Comparison of ENCODE assay signal across 9 cellular contexts in genomic region chr9:111039203-111039907, GRCh38. TPM values are rescaled to one million over a fixed set of nuclear protein-coding genes. Genes with fewer than 3 reads are reported as not detected.
DNase-seq lines count a peak whose midpoint lies in the region; ATAC-seq and TF ChIP-seq lines count a peak whose summit lies in the region.
"Had no signal": no experiment of that assay in that cellular context is flagged by ENCODE, and none has a peak within 500 bp of the region (broad histone marks: within the 10 kb centered on the region; RNA-seq: fewer than 3 reads in every experiment).

No MANE protein-coding gene starts in this region.

- peak in 1 of 5 donors; percentile 62 for DNase-seq in heart left ventricle
- DNase-seq in left ventricle myocardium superior, result no peak
- no peak for DNase-seq in chondrocyte (ENCODE audit: low spot score)
- no peak for DNase-seq in vagina (ENCODE audit: extremely low spot score in 2 of 2)
- no peak for DNase-seq in SHP77 treated with DMSO at 0.1 percent for 48 hours (lab: John Stamatoyannopoulos, UW)
- no peak for DNase-seq in DMS 273 treated with DMSO at 0.1 percent for 48 hours (lab: John Stamatoyannopoulos, UW)
- no peak for DNase-seq in stimulated activated CD4-positive, alpha-beta T cell treated with anti-CD3 and anti-CD28 coated beads, Interleukin-4, amount 100 ng/mL, for 1 hour
- DNase-seq: NCI-H146 had no signal

- TF ChIP-seq POLR2A in heart left ventricle (IDR thresholded peaks at IDR 0.05) (no peak), vagina (IDR thresholded peaks at IDR 0.05) (no peak)

- H3K9me3 ChIP-seq in heart left ventricle, result peaks cover 0 to under 1% (median 0%) of the 10 kb centered on the region in 12 donors
- no peaks in the 10 kb centered on the region for H3K9me3 ChIP-seq in mononuclear cell (ENCODE audit: low read depth, low read length)
- H3K9me3 ChIP-seq in vagina, result no peaks in the 10 kb centered on the region

- H3K4me1 ChIP-seq in heart left ventricle (peaks cover 0 to 24% (median 2%) of the 10 kb centered on the region in 12 donors), mononuclear cell (ENCODE audit: insufficient read depth, low read length) (peaks cover 31% of the 10 kb centered on the region), vagina (peaks cover 10% of the 10 kb centered on the region)

- H3K27me3 ChIP-seq in heart left ventricle (peaks cover 4 to 44% (median 32%) of the 10 kb centered on the region in 9 donors), mononuclear cell (ENCODE audit: insufficient read depth, low read length) (peaks cover 37% of the 10 kb centered on the region), vagina (no peaks in the 10 kb centered on the region)

- peak overlapping the region in 10 of 12 donors; percentile 52 to 73 (median 66) for H3K4me3 ChIP-seq in heart left ventricle
- peak overlapping the region; percentile 42 for H3K4me3 ChIP-seq in mononuclear cell (ENCODE audit: low read length)
- H3K4me3 ChIP-seq in vagina, result peak overlapping the region; percentile 66 to 77

- peaks cover 39% of the 10 kb centered on the region for H3K4me1 Mint-ChIP-seq in chondrocyte (ENCODE audit: low read depth)

- no peaks in the 10 kb centered on the region for H3K36me3 ChIP-seq in heart left ventricle
- no peaks in the 10 kb centered on the region for H3K36me3 ChIP-seq in vagina

- intact Hi-C loops in heart left ventricle (cut with DNase I), result loop anchor here in 2 of 10 donors (5.0 to 10.0 kb wide), 2 partner anchors 125 to 258 kb away; no protein-coding TSS in a partner anchor
- intact Hi-C loops in left ventricle myocardium superior (cut with micrococcal nuclease), result no loop called here
- intact Hi-C loops in vagina (cut with DNase I), result loop anchor here (2.0 to 10.0 kb wide), 4 partner anchors 29 to 392 kb away; no protein-coding TSS in a partner anchor

- H3K27ac ChIP-seq in heart left ventricle, result peak overlapping the region in 9 of 12 donors; percentile 65 to 82 (median 75)
- peak overlapping the region; percentile 97 for H3K27ac ChIP-seq in vagina

- H3K9me3 Mint-ChIP-seq in chondrocyte (ENCODE audit: low read depth), result no peaks in the 10 kb centered on the region

- ATAC-seq in heart left ventricle (peak in 1 of 4 donors; percentile 15), left ventricle myocardium superior (no peak)

- peak overlapping the region; percentile 81 for H3K4me3 Mint-ChIP-seq in chondrocyte (ENCODE audit: unreplicated experiment)

- WGBS in heart left ventricle, 4 donors, result 27 to 37% (median 31%) methylated on average over 24 of the region's 24 CpGs

- H3K27ac Mint-ChIP-seq in chondrocyte (ENCODE audit: unreplicated experiment), result peak overlapping the region; percentile 87

- no peaks in the 10 kb centered on the region for H3K36me3 Mint-ChIP-seq in chondrocyte (ENCODE audit: low read depth)

- TF ChIP-seq CTCF in heart left ventricle (IDR thresholded peaks at IDR 0.05) (no peak), chondrocyte (IDR thresholded peaks at IDR 0.05) (no peak), vagina (IDR thresholded peaks at IDR 0.05) (no peak)

- no peaks in the 10 kb centered on the region for H3K27me3 Mint-ChIP-seq in chondrocyte (ENCODE audit: low read depth)

RNA-seq across cellular contexts. Expression of gene LPAR1, which starts 1.1 kb away (rescaled TPM):
- total RNA-seq in heart left ventricle, result 10 to 100 TPM in 4 of 9 donors, 1 to 10 TPM in 5; 4.8 to 19.3 (median 8.4) TPM
- 1 to 10 TPM; 3.7 to 5.5 TPM for polyA plus RNA-seq in heart left ventricle
- total RNA-seq in left ventricle myocardium superior, result 9.3 TPM
- 33.5 to 35.4 TPM (median 34.0 TPM) in 3 replicates for total RNA-seq in chondrocyte
- 1.7 TPM for total RNA-seq in mononuclear cell
- total RNA-seq in vagina, result 83.0 TPM
